14 cellular contexts compared by ENCODE assay signal in genomic region chr6:36659271-36659670, GRCh38. TPM values are rescaled to one million over a fixed set of nuclear protein-coding genes. Genes with fewer than 3 reads are reported as not detected.
DNase-seq lines count a peak whose midpoint lies in the region; ATAC-seq, FAIRE-seq and TF ChIP-seq lines count a peak whose summit lies in the region.
"Had no signal": no experiment of that assay in that cellular context is flagged by ENCODE, and none has a peak within 500 bp of the region (broad histone marks: within the 10 kb centered on the region; RNA-seq: fewer than 3 reads in every experiment).

No MANE protein-coding gene starts in this region.

- intact Hi-C loops in mucosa of descending colon (cut with DNase I, micrococcal nuclease) = no loop called here

- FAIRE-seq in bronchial epithelial cell (lab: Jason Lieb, UNC) = no peak

- H3K36me3 ChIP-seq in bronchial epithelial cell (ENCODE audit: control insufficient read depth, insufficient read depth, low read length) (no peaks in the 10 kb centered on the region), mucosa of descending colon (ENCODE audit: low read depth) (no peaks in the 10 kb centered on the region)
- H3K36me3 ChIP-seq: right lobe of liver had no signal

- ATAC-seq in mucosa of descending colon = peak; percentile 8
- ATAC-seq in HG03095 (IDR thresholded peaks at IDR 0.05; ENCODE audit: unreplicated experiment) = no peak
- ATAC-seq: activated naive CD8-positive, alpha-beta T cell treated with anti-CD3 and anti-CD28 coated beads, Interleukin-2, amount 50 U/mL, for 24 hours; right lobe of liver had no signal

- no peak overlapping the region for H3K4me3 ChIP-seq in HFF-Myc (replicated peaks; ENCODE audit: low read depth, low read length)
- H3K4me3 ChIP-seq in bronchial epithelial cell (ENCODE audit: low read depth, low read length) = no peak overlapping the region
- H3K4me3 ChIP-seq in mucosa of descending colon = no peak overlapping the region
- H3K4me3 ChIP-seq: right lobe of liver had no signal

- no peaks in the 10 kb centered on the region for H3K27me3 ChIP-seq in bronchial epithelial cell (ENCODE audit: control insufficient read depth, insufficient read depth, low read length)
- H3K27me3 ChIP-seq: right lobe of liver had no signal

- DNase-seq in DMS 273 (lab: John Stamatoyannopoulos, UW; ENCODE audit: unreplicated experiment) = peak; percentile 58
- peak; percentile 88 for DNase-seq in HFF-Myc (ENCODE audit: extremely low read depth, low read depth)
- peak; percentile 84 for DNase-seq in bronchial epithelial cell (ENCODE audit: low read depth)
- DNase-seq in mucosa of descending colon = no peak
- no peak for DNase-seq in activated CD4-positive, CD25-positive, alpha-beta regulatory T cell (lab: John Stamatoyannopoulos, UW)
- no peak for DNase-seq in NCI-H2171 treated with DMSO at 0.1 percent for 48 hours (lab: John Stamatoyannopoulos, UW)
- no peak for DNase-seq in stimulated activated CD4-positive, alpha-beta T cell treated with anti-CD3 and anti-CD28 coated beads, Interleukin-2, amount 100 ng/mL, for 24 hours
- DNase-seq: activated CD4-positive, alpha-beta T cell treated with anti-CD3 and anti-CD28 coated beads for 48 hours; activated naive CD8-positive, alpha-beta T cell treated with anti-CD3 and anti-CD28 coated beads, Interleukin-2, amount 50 U/mL, for 24 hours; right lobe of liver had no signal

- H3K4me1 ChIP-seq in mucosa of descending colon (ENCODE audit: low read depth) = peaks cover 14% of the 10 kb centered on the region

- TF ChIP-seq CTCF in HFF-Myc (IDR thresholded peaks at IDR 0.05; ENCODE audit: low read depth, low read length, missing control alignments) = no peak
- TF ChIP-seq CTCF in bronchial epithelial cell (IDR thresholded peaks at IDR 0.05; ENCODE audit: insufficient read depth, low read length, severe bottlenecking) = no peak
- TF ChIP-seq CTCF in mucosa of descending colon (IDR thresholded peaks at IDR 0.05) = no peak

- no peaks in the 10 kb centered on the region for H3K9me3 ChIP-seq in mucosa of descending colon
- H3K9me3 ChIP-seq: right lobe of liver had no signal

RNA-seq across cellular contexts. Expression of gene CDKN1A, which starts 19.2 kb away (rescaled TPM):
- total RNA-seq in bronchial epithelial cell (364 and 524 TPM in 2 replicates), mucosa of descending colon (100 to 1,000 TPM; 181 to 381 (median 255) TPM)

RNA-seq across cellular contexts. Expression of gene RAB44, which starts 38.4 kb away (rescaled TPM):
- total RNA-seq in bronchial epithelial cell = under 0.01 TPM in 2 replicates
- total RNA-seq in mucosa of descending colon = under 1 TPM; 0.32 to 0.53 (median 0.32) TPM
- total RNA-seq: HT1080, kidney epithelial cell, NCI-H460 had no signal

Comparison
In these comparisons a context has a peak if more than half of its experiments do, and no peak if none do; other contexts are left out.
1. DNase-seq: peak in DMS 273 (single experiment), HFF-Myc (single experiment) and bronchial epithelial cell (single experiment); none in mucosa of descending colon (0 of 3), activated CD4-positive, CD25-positive, alpha-beta regulatory T cell (0 of 4), NCI-H2171 treated with DMSO at 0.1 percent for 48 hours (single experiment) and stimulated activated CD4-positive, alpha-beta T cell treated with anti-CD3 and anti-CD28 coated beads, Interleukin-2, amount 100 ng/mL, for 24 hours (0 of 2).